ENCODE assay signal across 21 cellular contexts in the genomic region with DNA sequence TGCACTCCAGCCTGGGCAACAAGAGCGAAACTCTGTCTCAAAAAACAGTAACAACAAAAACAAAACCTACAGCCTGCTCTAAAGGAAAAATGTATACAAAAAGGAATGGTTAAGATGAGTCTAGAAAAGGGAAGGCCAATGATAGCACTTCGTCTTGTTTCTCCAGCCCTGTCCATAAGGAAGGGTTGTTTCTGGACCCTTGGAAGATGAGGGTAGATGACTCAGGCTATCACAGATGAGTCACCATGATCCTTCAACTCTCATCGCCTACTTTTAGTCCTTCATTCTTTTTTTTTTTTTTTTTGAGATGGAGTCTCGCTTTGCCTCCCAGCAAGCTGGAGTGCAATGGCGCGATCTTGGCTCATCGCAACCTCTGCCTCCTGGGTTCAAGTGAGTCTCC. TPM values are rescaled to one million over a fixed set of nuclear protein-coding genes. Genes with fewer than 3 reads are reported as not detected.
A peak's percentile ranks its signal among the peaks of the same experiment; 100 is the strongest.
DNase-seq lines count a peak whose midpoint lies in the region; ATAC-seq and TF ChIP-seq lines count a peak whose summit lies in the region.
"Had no signal": no experiment of that assay in that cellular context is flagged by ENCODE, and none has a peak within 500 bp of the region (broad histone marks: within the 10 kb centered on the region; RNA-seq: fewer than 3 reads in every experiment).

No MANE protein-coding gene starts in this region.

- no peaks in the 10 kb centered on the region for H3K9me3 ChIP-seq in tibial nerve
- H3K9me3 ChIP-seq: BE2C, left lung, upper lobe of right lung had no signal

- peaks cover 0 to 18% (median 0%) of the 10 kb centered on the region in 3 donors for H3K36me3 ChIP-seq in tibial nerve
- H3K36me3 ChIP-seq: BE2C had no signal

- no peak for TF ChIP-seq POLR2A in tibial nerve (IDR thresholded peaks at IDR 0.05)

- TF ChIP-seq EP300 in tibial nerve (IDR thresholded peaks at IDR 0.05) = no peak

- H3K4me1 ChIP-seq in tibial nerve = no peaks in the 10 kb centered on the region
- H3K4me1 ChIP-seq: BE2C, left lung, upper lobe of right lung had no signal

- H3K4me3 ChIP-seq in choroid plexus epithelial cell (ENCODE audit: low read depth, low read length) (no peak overlapping the region), tibial nerve (no peak overlapping the region)
- H3K4me3 ChIP-seq: left lung, upper lobe of right lung had no signal

- H3K27me3 ChIP-seq in tibial nerve = no peaks in the 10 kb centered on the region
- H3K27me3 ChIP-seq: BE2C, left lung, upper lobe of right lung had no signal

- no peak for ATAC-seq in HG03460 (IDR thresholded peaks at IDR 0.05; ENCODE audit: unreplicated experiment)
- ATAC-seq: left lung, upper lobe of right lung had no signal

- no peak for TF ChIP-seq CTCF in choroid plexus epithelial cell (conservative IDR thresholded peaks at IDR 0.05; ENCODE audit: low read depth, low read length)
- TF ChIP-seq CTCF in tibial nerve (IDR thresholded peaks at IDR 0.05) = no peak

- WGBS in tibial nerve, 2 donors = 95 to 96% methylated on average over 7 of the region's 7 CpGs

- no peak overlapping the region for H3K27ac ChIP-seq in tibial nerve
- H3K27ac ChIP-seq: 22Rv1, left lung, upper lobe of right lung had no signal

- peak; percentile 5 for DNase-seq in DMS53 (lab: John Stamatoyannopoulos, UW)
- DNase-seq in DMS53 treated with DMSO at 0.1 percent for 48 hours (lab: John Stamatoyannopoulos, UW; ENCODE audit: unreplicated experiment) = no peak
- DNase-seq in NCI-H226 = peak; percentile 40
- DNase-seq in choroid plexus epithelial cell (ENCODE audit: low read depth) = peak; percentile 34
- peak; percentile 42 for DNase-seq in renal cortical epithelial cell (ENCODE audit: low read depth)
- no peak for DNase-seq in tibial nerve (ENCODE audit: low spot score in 2 of 2)
- no peak for DNase-seq in NCI-H748 (lab: John Stamatoyannopoulos, UW; ENCODE audit: unreplicated experiment)
- DNase-seq: activated B cell treated with CpG ODN at 0.5 μM for 24 hours; activated CD4-positive, alpha-beta memory T cell treated with anti-CD3 and anti-CD28 coated beads for 36 hours; activated T-cell treated with anti-CD3 and anti-CD28 coated beads for 4 hours; BE2C; DND-41; effector CD4-positive, alpha-beta T cell; head of caudate nucleus; left lung; NCI-H82; stimulated activated CD4-positive, alpha-beta T cell treated with anti-CD3 and anti-CD28 coated beads, Interleukin-12 subunit alpha, Interleukin-12 subunit beta, amount 100 ng/mL, for 4 hours; stimulated activated CD8-positive, alpha-beta memory T cell treated with anti-CD3 and anti-CD28 coated beads, Interleukin-4, amount 100 ng/mL, for 48 hours; upper lobe of right lung had no signal

RNA-seq across cellular contexts. Expression of a gene that starts 8.8 kb away (rescaled TPM):
- total RNA-seq in renal cortical epithelial cell (7.1 and 18.1 TPM in 2 replicates), tibial nerve (10 to 100 TPM; 17.8 to 27.0 (median 22.4) TPM)

RNA-seq across cellular contexts. Expression of a gene that starts 17.8 kb away (rescaled TPM):
- total RNA-seq in renal cortical epithelial cell = 106 and 110 TPM in 2 replicates
- 10 to 100 TPM; 10.0 to 18.0 (median 13.7) TPM for total RNA-seq in tibial nerve

Comparison
In these comparisons a context has a peak if more than half of its experiments do, and no peak if none do; other contexts are left out.
1. DNase-seq: peak in DMS53 (single experiment), NCI-H226 (single experiment), choroid plexus epithelial cell (single experiment) and renal cortical epithelial cell (single experiment); none in DMS53 treated with DMSO at 0.1 percent for 48 hours (single experiment), tibial nerve (0 of 2) and NCI-H748 (single experiment).